8 cellular contexts compared by ENCODE assay signal in genomic region chr2:152098033-152098797, GRCh38. TPM values are rescaled to one million over a fixed set of nuclear protein-coding genes. Genes with fewer than 3 reads are reported as not detected.
DNase-seq lines count a peak whose midpoint lies in the region; ATAC-seq and TF ChIP-seq lines count a peak whose summit lies in the region.

No MANE protein-coding gene starts in this region.

- peak overlapping the region; percentile 87 to 100 (median 98) for H3K4me2 ChIP-seq in BLaER1 treated with 17β-estradiol and CSF1 and Interleukin-3, amounts not matched to agents 10 nM and 100 nM

- H4K20me1 ChIP-seq in BLaER1 treated with 17β-estradiol and CSF1 and Interleukin-3, amounts not matched to agents 10 nM and 100 nM: peaks cover 0 to 22% (median 5%) of the 10 kb centered on the region in 11 experiments; a peak in 6 of 22 replicates

- H3K27me3 ChIP-seq in BLaER1 treated with 17β-estradiol and CSF1 and Interleukin-3, amounts not matched to agents 10 nM and 100 nM: peaks cover 52 to 77% (median 67%) of the 10 kb centered on the region in 11 experiments
- peaks cover 58% of the 10 kb centered on the region for H3K27me3 ChIP-seq in RWPE2 (ENCODE audit: insufficient read depth, poor library complexity, severe bottlenecking)
- peaks cover 22% of the 10 kb centered on the region for H3K27me3 ChIP-seq in effector memory CD4-positive, alpha-beta T cell (replicated peaks; ENCODE audit: control insufficient read depth, insufficient read depth, low read length, poor library complexity, severe bottlenecking)
- no peaks in the 10 kb centered on the region for H3K27me3 ChIP-seq in vagina

- TF ChIP-seq POLR2A in vagina (IDR thresholded peaks at IDR 0.05): no peak

- ATAC-seq in GM19463 (IDR thresholded peaks at IDR 0.05; ENCODE audit: unreplicated experiment) (peak; percentile 33), RWPE2 (ENCODE audit: low read depth) (peak; percentile 60), mucosa of descending colon (peak; percentile 70), GM19452 (IDR thresholded peaks at IDR 0.05; ENCODE audit: unreplicated experiment) (no peak)

- peak overlapping the region in 8 of 11 experiments; percentile 53 to 77 (median 64); a peak in 14 of 22 replicates for H3K9ac ChIP-seq in BLaER1 treated with 17β-estradiol and CSF1 and Interleukin-3, amounts not matched to agents 10 nM and 100 nM

- no peak for TF ChIP-seq CTCF in RWPE2 (IDR thresholded peaks at IDR 0.05; ENCODE audit: poor library complexity, severe bottlenecking)
- no peak for TF ChIP-seq CTCF in mucosa of descending colon (IDR thresholded peaks at IDR 0.05)
- TF ChIP-seq CTCF in vagina (IDR thresholded peaks at IDR 0.05): no peak

- no peaks in the 10 kb centered on the region for H3K9me3 ChIP-seq in BLaER1 treated with 17β-estradiol and CSF1 and Interleukin-3, amounts not matched to agents 10 nM and 100 nM (replicated peaks in 1 of 11)
- H3K9me3 ChIP-seq in RWPE2 (ENCODE audit: severe bottlenecking): no peaks in the 10 kb centered on the region
- H3K9me3 ChIP-seq in effector memory CD4-positive, alpha-beta T cell (ENCODE audit: control insufficient read depth, low read length): no peaks in the 10 kb centered on the region
- no peaks in the 10 kb centered on the region for H3K9me3 ChIP-seq in mucosa of descending colon
- H3K9me3 ChIP-seq in vagina: no peaks in the 10 kb centered on the region

- intact Hi-C loops in mucosa of descending colon (cut with DNase I, micrococcal nuclease) (no loop called here), vagina (cut with DNase I) (no loop called here)

- no peak overlapping the region for H3K27ac ChIP-seq in BLaER1 treated with 17β-estradiol and CSF1 and Interleukin-3, amounts not matched to agents 10 nM and 100 nM
- H3K27ac ChIP-seq in RWPE2 (ENCODE audit: poor library complexity, severe bottlenecking): no peak overlapping the region
- H3K27ac ChIP-seq in effector memory CD4-positive, alpha-beta T cell (ENCODE audit: insufficient read depth, low read length, poor library complexity, severe bottlenecking): no peak overlapping the region
- H3K27ac ChIP-seq in vagina: peak overlapping the region; percentile 58

- DNase-seq in RWPE2 (ENCODE audit: low spot score) (peak; percentile 45), mucosa of descending colon (peak; percentile 33 to 56 (median 42)), vagina (ENCODE audit: extremely low spot score in 2 of 2) (no peak), KG1 (lab: John Stamatoyannopoulos, UW) (no peak)
- no peak for DNase-seq in effector memory CD4-positive, alpha-beta T cell

- H3K4me3 ChIP-seq in BLaER1 treated with 17β-estradiol and CSF1 and Interleukin-3, amounts not matched to agents 10 nM and 100 nM: peak overlapping the region; percentile 58 to 76 (median 66)
- peak overlapping the region; percentile 36 for H3K4me3 ChIP-seq in RWPE2 (ENCODE audit: severe bottlenecking)
- peak overlapping the region; percentile 62 for H3K4me3 ChIP-seq in effector memory CD4-positive, alpha-beta T cell (ENCODE audit: insufficient read depth, low read depth, low read length, poor library complexity, severe bottlenecking)
- no peak overlapping the region for H3K4me3 ChIP-seq in mucosa of descending colon
- H3K4me3 ChIP-seq in vagina: peak overlapping the region; percentile 50 to 65

- peaks cover 4 to 22% (median 14%) of the 10 kb centered on the region in 10 experiments; a peak in 17 of 20 replicates for H3K4me1 ChIP-seq in BLaER1 treated with 17β-estradiol and CSF1 and Interleukin-3, amounts not matched to agents 10 nM and 100 nM
- no peaks in the 10 kb centered on the region for H3K4me1 ChIP-seq in RWPE2 (ENCODE audit: insufficient read depth, poor library complexity, severe bottlenecking)
- H3K4me1 ChIP-seq in effector memory CD4-positive, alpha-beta T cell (ENCODE audit: control insufficient read depth, insufficient read depth, low read length, poor library complexity, severe bottlenecking): peaks cover 14% of the 10 kb centered on the region
- peaks cover 7% of the 10 kb centered on the region for H3K4me1 ChIP-seq in mucosa of descending colon (ENCODE audit: low read depth)
- H3K4me1 ChIP-seq in vagina: peaks cover 16% of the 10 kb centered on the region

- H3K36me3 ChIP-seq in BLaER1 treated with 17β-estradiol and CSF1 and Interleukin-3, amounts not matched to agents 10 nM and 100 nM: no peaks in the 10 kb centered on the region
- H3K36me3 ChIP-seq in RWPE2 (ENCODE audit: low read depth) (no peaks in the 10 kb centered on the region), mucosa of descending colon (ENCODE audit: low read depth) (no peaks in the 10 kb centered on the region), vagina (no peaks in the 10 kb centered on the region)
- no peaks in the 10 kb centered on the region for H3K36me3 ChIP-seq in effector memory CD4-positive, alpha-beta T cell (ENCODE audit: control insufficient read depth, insufficient read depth, low read length)

RNA-seq across cellular contexts. Expression of gene CACNB4, which starts 0.6 kb away (rescaled TPM):
- total RNA-seq in mucosa of descending colon: 1 to 10 TPM; 1.0 to 1.8 (median 1.4) TPM
- total RNA-seq in vagina: 4.9 TPM

Comparison
In these comparisons a context has a peak if more than half of its experiments do, and no peak if none do; other contexts are left out.
1. DNase-seq: peak in RWPE2 (single experiment) and mucosa of descending colon (3 of 3); none in effector memory CD4-positive, alpha-beta T cell (0 of 3), vagina (0 of 2) and KG1 (single experiment).